Comparison of ENCODE assay signal across 1 cellular context in the genomic region with DNA sequence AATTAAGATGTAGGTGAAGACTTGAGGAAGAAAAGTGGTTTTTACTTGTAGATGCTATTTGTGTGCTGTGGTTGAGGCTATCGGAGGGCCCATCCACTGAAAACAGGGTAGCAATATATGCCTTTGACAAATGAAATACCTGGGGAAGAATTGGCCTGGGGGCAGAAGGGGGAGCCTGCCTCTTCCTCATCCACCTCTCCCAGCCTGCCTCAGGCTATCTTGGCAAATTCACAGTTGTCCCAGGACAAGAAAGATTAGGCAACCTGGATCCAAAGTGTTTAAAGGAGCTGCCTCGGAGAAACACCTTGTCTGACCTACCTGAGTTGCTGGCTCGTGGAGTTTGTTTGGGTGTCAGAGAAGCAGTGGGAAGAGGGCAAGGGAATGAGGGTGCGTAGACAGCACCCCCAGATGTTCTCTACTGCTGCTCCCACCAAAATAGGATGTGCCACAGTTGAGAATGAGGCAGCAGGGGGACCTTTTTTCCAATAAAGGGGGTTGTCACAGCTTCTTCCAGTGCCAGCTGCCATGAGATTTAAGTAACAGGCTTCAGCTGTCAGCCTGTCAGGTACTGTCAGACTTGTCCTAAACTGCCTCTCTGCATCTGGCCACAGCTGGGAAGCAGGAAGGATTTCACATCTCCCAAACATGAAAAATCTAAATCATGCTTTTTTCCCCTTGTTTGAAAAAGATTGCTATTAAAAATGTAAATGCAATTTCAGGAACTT.
TF ChIP-seq lines count a peak whose summit lies in the region.

No MANE protein-coding gene starts in this region.

TF ChIP-seq in WTC11, 78 proteins besides CTCF, POLR2A, EP300 and RAD21:
- TF ChIP-seq ATF1 (CRISPR knock-in tag; IDR thresholded peaks at IDR 0.05) (no peak), SP1 (CRISPR knock-in tag; conservative IDR thresholded peaks at IDR 0.05) (no peak), NR1H2 (CRISPR knock-in tag; IDR thresholded peaks at IDR 0.05) (no peak)
- TF ChIP-seq, protein P1, sequence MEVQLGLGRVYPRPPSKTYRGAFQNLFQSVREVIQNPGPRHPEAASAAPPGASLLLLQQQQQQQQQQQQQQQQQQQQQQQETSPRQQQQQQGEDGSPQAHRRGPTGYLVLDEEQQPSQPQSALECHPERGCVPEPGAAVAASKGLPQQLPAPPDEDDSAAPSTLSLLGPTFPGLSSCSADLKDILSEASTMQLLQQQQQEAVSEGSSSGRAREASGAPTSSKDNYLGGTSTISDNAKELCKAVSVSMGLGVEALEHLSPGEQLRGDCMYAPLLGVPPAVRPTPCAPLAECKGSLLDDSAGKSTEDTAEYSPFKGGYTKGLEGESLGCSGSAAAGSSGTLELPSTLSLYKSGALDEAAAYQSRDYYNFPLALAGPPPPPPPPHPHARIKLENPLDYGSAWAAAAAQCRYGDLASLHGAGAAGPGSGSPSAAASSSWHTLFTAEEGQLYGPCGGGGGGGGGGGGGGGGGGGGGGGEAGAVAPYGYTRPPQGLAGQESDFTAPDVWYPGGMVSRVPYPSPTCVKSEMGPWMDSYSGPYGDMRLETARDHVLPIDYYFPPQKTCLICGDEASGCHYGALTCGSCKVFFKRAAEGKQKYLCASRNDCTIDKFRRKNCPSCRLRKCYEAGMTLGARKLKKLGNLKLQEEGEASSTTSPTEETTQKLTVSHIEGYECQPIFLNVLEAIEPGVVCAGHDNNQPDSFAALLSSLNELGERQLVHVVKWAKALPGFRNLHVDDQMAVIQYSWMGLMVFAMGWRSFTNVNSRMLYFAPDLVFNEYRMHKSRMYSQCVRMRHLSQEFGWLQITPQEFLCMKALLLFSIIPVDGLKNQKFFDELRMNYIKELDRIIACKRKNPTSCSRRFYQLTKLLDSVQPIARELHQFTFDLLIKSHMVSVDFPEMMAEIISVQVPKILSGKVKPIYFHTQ (CRISPR knock-in tag; IDR thresholded peaks at IDR 0.05) = no peak
- TF ChIP-seq, protein P2, sequence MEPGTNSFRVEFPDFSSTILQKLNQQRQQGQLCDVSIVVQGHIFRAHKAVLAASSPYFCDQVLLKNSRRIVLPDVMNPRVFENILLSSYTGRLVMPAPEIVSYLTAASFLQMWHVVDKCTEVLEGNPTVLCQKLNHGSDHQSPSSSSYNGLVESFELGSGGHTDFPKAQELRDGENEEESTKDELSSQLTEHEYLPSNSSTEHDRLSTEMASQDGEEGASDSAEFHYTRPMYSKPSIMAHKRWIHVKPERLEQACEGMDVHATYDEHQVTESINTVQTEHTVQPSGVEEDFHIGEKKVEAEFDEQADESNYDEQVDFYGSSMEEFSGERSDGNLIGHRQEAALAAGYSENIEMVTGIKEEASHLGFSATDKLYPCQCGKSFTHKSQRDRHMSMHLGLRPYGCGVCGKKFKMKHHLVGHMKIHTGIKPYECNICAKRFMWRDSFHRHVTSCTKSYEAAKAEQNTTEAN (CRISPR knock-in tag; IDR thresholded peaks at IDR 0.05) = no peak
TF ChIP-seq in WTC11: peak in this region for 0.
